ENCODE assay signal across 12 cellular contexts in genomic region chr7:20787658-20788057, GRCh38. TPM values are rescaled to one million over a fixed set of nuclear protein-coding genes. Genes with fewer than 3 reads are reported as not detected.
DNase-seq lines count a peak whose midpoint lies in the region; ATAC-seq and TF ChIP-seq lines count a peak whose summit lies in the region.
"Had no signal": no experiment of that assay in that cellular context is flagged by ENCODE, and none has a peak within 500 bp of the region (broad histone marks: within the 10 kb centered on the region; RNA-seq: fewer than 3 reads in every experiment).

No MANE protein-coding gene starts in this region.

- H3K4me3 ChIP-seq in NT2/D1 (ENCODE audit: insufficient read length, low read depth) = peak overlapping the region; percentile 56
- peak overlapping the region; percentile 88 for H3K4me3 ChIP-seq in iPS-15b (ENCODE audit: low read depth, low read length)
- H3K4me3 ChIP-seq in tibial artery = no peak overlapping the region
- no peak overlapping the region for H3K4me3 ChIP-seq in aorta (ENCODE audit: low read length in 2 of 2)

- no peak for TF ChIP-seq CTCF in tibial artery (IDR thresholded peaks at IDR 0.05)

- H3K9me3 ChIP-seq in NT2/D1 (ENCODE audit: insufficient read depth, low read length) = no peaks in the 10 kb centered on the region
- no peaks in the 10 kb centered on the region for H3K9me3 ChIP-seq in iPS-15b (ENCODE audit: control insufficient read depth, insufficient read depth, low read length)
- H3K9me3 ChIP-seq in tibial artery = no peaks in the 10 kb centered on the region
- H3K9me3 ChIP-seq in aorta (ENCODE audit: control insufficient read depth, low read length) = no peaks in the 10 kb centered on the region
- H3K9me3 ChIP-seq: colonic mucosa had no signal

- DNase-seq in stimulated activated naive CD8-positive, alpha-beta T cell treated with anti-CD3 and anti-CD28 coated beads, Interleukin-15, amount 100 ng/mL, for 72 hours = no peak
- DNase-seq in NT2/D1 (ENCODE audit: low read depth, low spot score) (no peak), tibial artery (no peak), NCI-H1105 treated with DMSO at 0.1 percent for 48 hours (lab: John Stamatoyannopoulos, UW) (no peak), aorta (no peak)
- DNase-seq: activated effector memory CD4-positive, alpha-beta T cell treated with anti-CD3 and anti-CD28 coated beads, Interleukin-2, amount 50 U/mL, for 16 hours; CD4-positive, CD25-positive, alpha-beta regulatory T cell; colonic mucosa; NCI-H187 treated with DMSO at 0.1 percent for 48 hours had no signal

- H3K27ac Mint-ChIP-seq in stimulated activated naive CD8-positive, alpha-beta T cell treated with anti-CD3 and anti-CD28 coated beads, Interleukin-15, Interleukin-2, amounts not matched to agents 100 ng/mL and 50 ng/mL, for 24 hours = peak overlapping the region; percentile 61
- no peak overlapping the region for H3K27ac Mint-ChIP-seq in stimulated activated naive CD8-positive, alpha-beta T cell treated with anti-CD3 and anti-CD28 coated beads, Interleukin-15, amount 100 ng/mL, for 72 hours
- H3K27ac Mint-ChIP-seq: CD4-positive, CD25-positive, alpha-beta regulatory T cell had no signal

- H3K27me3 ChIP-seq in NT2/D1 (ENCODE audit: insufficient read depth, insufficient read length) = peaks cover 81% of the 10 kb centered on the region
- H3K27me3 ChIP-seq in iPS-15b (ENCODE audit: control insufficient read depth, insufficient read depth, low read length) = peaks cover 76% of the 10 kb centered on the region
- peaks cover 7 to 98% of the 10 kb centered on the region in 2 donors for H3K27me3 ChIP-seq in tibial artery
- no peaks in the 10 kb centered on the region for H3K27me3 ChIP-seq in aorta (ENCODE audit: control insufficient read depth in 1 of 2, insufficient read depth in 2 of 2, low read length in 1 of 2)

- peaks cover 12% of the 10 kb centered on the region for H3K9me3 Mint-ChIP-seq in stimulated activated naive CD8-positive, alpha-beta T cell treated with anti-CD3 and anti-CD28 coated beads, Interleukin-15, Interleukin-2, amounts not matched to agents 100 ng/mL and 50 ng/mL, for 24 hours
- H3K9me3 Mint-ChIP-seq in stimulated activated naive CD8-positive, alpha-beta T cell treated with anti-CD3 and anti-CD28 coated beads, Interleukin-15, amount 100 ng/mL, for 72 hours = peaks cover 0 to 7% of the 10 kb centered on the region in 2 donors

- H3K4me1 ChIP-seq in NT2/D1 (ENCODE audit: insufficient read depth, insufficient read length) = no peaks in the 10 kb centered on the region
- peaks cover 22% of the 10 kb centered on the region for H3K4me1 ChIP-seq in iPS-15b (ENCODE audit: control insufficient read depth, insufficient read depth, low read length)
- peaks cover 0 to 39% (median 35%) of the 10 kb centered on the region in 4 donors for H3K4me1 ChIP-seq in tibial artery
- no peaks in the 10 kb centered on the region for H3K4me1 ChIP-seq in aorta (ENCODE audit: control insufficient read depth in 1 of 2, insufficient read depth in 2 of 2, low read length in 2 of 2)

- intact Hi-C loops in tibial artery (cut with DNase I; ENCODE audit: low total_unique reads) = no loop called here
- intact Hi-C loops in aorta (cut with DNase I) = no loop called here

- H3K36me3 Mint-ChIP-seq in stimulated activated naive CD8-positive, alpha-beta T cell treated with anti-CD3 and anti-CD28 coated beads, Interleukin-15, Interleukin-2, amounts not matched to agents 100 ng/mL and 50 ng/mL, for 24 hours (ENCODE audit: low read depth) = peaks cover 14% of the 10 kb centered on the region
- H3K36me3 Mint-ChIP-seq: CD4-positive, CD25-positive, alpha-beta regulatory T cell had no signal

- ATAC-seq in stimulated activated naive CD8-positive, alpha-beta T cell treated with anti-CD3 and anti-CD28 coated beads, Interleukin-15, amount 100 ng/mL, for 72 hours = no peak
- ATAC-seq in aorta (ENCODE audit: low FRiP score) = no peak

- peak overlapping the region; percentile 59 for H3K4me3 Mint-ChIP-seq in stimulated activated naive CD8-positive, alpha-beta T cell treated with anti-CD3 and anti-CD28 coated beads, Interleukin-15, Interleukin-2, amounts not matched to agents 100 ng/mL and 50 ng/mL, for 24 hours
- H3K4me3 Mint-ChIP-seq in stimulated activated naive CD8-positive, alpha-beta T cell treated with anti-CD3 and anti-CD28 coated beads, Interleukin-15, amount 100 ng/mL, for 72 hours = peak overlapping the region in 1 of 2 donors; percentile 82

- peaks cover 26% of the 10 kb centered on the region for H3K4me1 Mint-ChIP-seq in stimulated activated naive CD8-positive, alpha-beta T cell treated with anti-CD3 and anti-CD28 coated beads, Interleukin-15, Interleukin-2, amounts not matched to agents 100 ng/mL and 50 ng/mL, for 24 hours (ENCODE audit: low read depth)
- peaks cover 45% of the 10 kb centered on the region for H3K4me1 Mint-ChIP-seq in stimulated activated naive CD8-positive, alpha-beta T cell treated with anti-CD3 and anti-CD28 coated beads, Interleukin-15, amount 100 ng/mL, for 72 hours

- H3K9ac ChIP-seq in NT2/D1 (ENCODE audit: insufficient read length, low read depth) (no peak overlapping the region), iPS-15b (ENCODE audit: low read depth, low read length) (no peak overlapping the region)

- peaks cover 82% of the 10 kb centered on the region for H3K27me3 Mint-ChIP-seq in stimulated activated naive CD8-positive, alpha-beta T cell treated with anti-CD3 and anti-CD28 coated beads, Interleukin-15, Interleukin-2, amounts not matched to agents 100 ng/mL and 50 ng/mL, for 24 hours
- H3K27me3 Mint-ChIP-seq in stimulated activated naive CD8-positive, alpha-beta T cell treated with anti-CD3 and anti-CD28 coated beads, Interleukin-15, amount 100 ng/mL, for 72 hours = peaks cover 90% of the 10 kb centered on the region

- H3K27ac ChIP-seq in tibial artery (no peak overlapping the region), aorta (ENCODE audit: low read depth in 1 of 2, low read length in 2 of 2) (no peak overlapping the region)
- H3K27ac ChIP-seq: colonic mucosa had no signal

- 16 to 19% methylated on average over 16 of the region's 16 CpGs for WGBS in aorta, 2 donors

- H3K36me3 ChIP-seq in NT2/D1 (ENCODE audit: insufficient read depth, insufficient read length, low read length) (no peaks in the 10 kb centered on the region), iPS-15b (ENCODE audit: control insufficient read depth, insufficient read depth, low read length) (no peaks in the 10 kb centered on the region), tibial artery (no peaks in the 10 kb centered on the region), aorta (ENCODE audit: control insufficient read depth in 1 of 2, insufficient read depth in 2 of 2, low read length in 1 of 2) (no peaks in the 10 kb centered on the region)
- H3K36me3 ChIP-seq: colonic mucosa had no signal

RNA-seq across cellular contexts. Expression of gene SP8, which starts 1.0 kb away (rescaled TPM):
- not detected for total RNA-seq in aorta
- not detected for polyA plus RNA-seq in aorta
- total RNA-seq: CD4-positive, CD25-positive, alpha-beta regulatory T cell; omental fat pad had no signal
- polyA plus RNA-seq: CD4-positive, CD25-positive, alpha-beta regulatory T cell had no signal

Comparison
In these comparisons a context has a peak if more than half of its experiments do, and no peak if none do; other contexts are left out.
1. H3K4me3 ChIP-seq: peak in NT2/D1 (single experiment) and iPS-15b (single experiment); none in tibial artery (0 of 2) and aorta (0 of 2).